16 cellular contexts compared by ENCODE assay signal in genomic region chr10:29807407-29807806, GRCh38.
DNase-seq lines count a peak whose midpoint lies in the region; ATAC-seq and TF ChIP-seq lines count a peak whose summit lies in the region.
"Had no signal": no experiment of that assay in that cellular context is flagged by ENCODE, and none has a peak within 500 bp of the region (broad histone marks: within the 10 kb centered on the region; RNA-seq: fewer than 3 reads in every experiment).

No MANE protein-coding gene starts in this region.

- DNase-seq in COLO829 (ENCODE audit: low spot score) = peak; percentile 35
- DNase-seq in Panc1 (ENCODE audit: low read depth, low spot score) = peak; percentile 52
- DNase-seq in esophagus muscularis mucosa (ENCODE audit: extremely low spot score) = no peak
- no peak for DNase-seq in NCI-H510A (lab: John Stamatoyannopoulos, UW)
- DNase-seq in activated naive CD4-positive, alpha-beta T cell treated with anti-CD3 and anti-CD28 coated beads, Interleukin-2, amount 10 ng/mL, durations not matched to agents 7 days and 5 days = no peak
- no peak for DNase-seq in UCSD-AML1 (lab: John Stamatoyannopoulos, UW; ENCODE audit: unreplicated experiment)
- DNase-seq: activated CD4-positive, alpha-beta T cell treated with anti-CD3 and anti-CD28 coated beads, Interleukin-2, amount 50 U/mL, for 4 hours; activated effector memory CD4-positive, alpha-beta T cell treated with anti-CD3 and anti-CD28 coated beads, Interleukin-2, amount 50 U/mL, for 16 hours; CD8-positive, alpha-beta memory T cell; cerebellar nuclear complex; NCI-H510A treated with DMSO at 0.1 percent for 48 hours; upper lobe of left lung had no signal

- no peaks in the 10 kb centered on the region for H3K9me3 ChIP-seq in Panc1 (ENCODE audit: control insufficient read depth, insufficient read depth, low read depth, low read length)
- H3K9me3 ChIP-seq in esophagus muscularis mucosa = no peaks in the 10 kb centered on the region
- H3K9me3 ChIP-seq: right atrium auricular region, upper lobe of left lung had no signal

- CTCF ChIA-PET in Panc1 (lab: Charles Lee) = no interaction called here
- CTCF ChIA-PET in activated naive CD4-positive, alpha-beta T cell treated with anti-CD3 and anti-CD28 coated beads, Interleukin-2, amount 10 ng/mL, durations not matched to agents 7 days and 5 days (lab: Charles Lee) = no interaction called here

- H3K4me3 ChIP-seq in Panc1 (ENCODE audit: low read depth in 2 of 2, low read length in 2 of 2) (no peak overlapping the region), esophagus muscularis mucosa (no peak overlapping the region), rectal smooth muscle tissue (ENCODE audit: low read length) (no peak overlapping the region)
- H3K4me3 ChIP-seq: hepatocyte, right atrium auricular region, upper lobe of left lung had no signal

- in situ Hi-C loops in Panc1 (cut with HindIII; ENCODE audit: low pct_unique_long_range_greater_than_20kb, low sequenced_read_pairs) = no loop called here

- H3K4me1 Mint-ChIP-seq in activated naive CD4-positive, alpha-beta T cell treated with anti-CD3 and anti-CD28 coated beads, Interleukin-2, amount 10 ng/mL, durations not matched to agents 7 days and 5 days = peaks cover 20% of the 10 kb centered on the region

- no peak overlapping the region for H3K27ac Mint-ChIP-seq in activated naive CD4-positive, alpha-beta T cell treated with anti-CD3 and anti-CD28 coated beads, Interleukin-2, amount 10 ng/mL, durations not matched to agents 7 days and 5 days

- H3K36me3 ChIP-seq in Panc1 (ENCODE audit: control insufficient read depth, insufficient read depth, low read length) = no peaks in the 10 kb centered on the region
- H3K36me3 ChIP-seq in esophagus muscularis mucosa = no peaks in the 10 kb centered on the region
- no peaks in the 10 kb centered on the region for H3K36me3 ChIP-seq in rectal smooth muscle tissue (ENCODE audit: control insufficient read depth, insufficient read depth, low read length)
- H3K36me3 ChIP-seq: right atrium auricular region, upper lobe of left lung had no signal

- TF ChIP-seq POLR2A in esophagus muscularis mucosa (IDR thresholded peaks at IDR 0.05; ENCODE audit: low read depth) (no peak), GM18505 (IDR thresholded peaks at IDR 0.05; ENCODE audit: borderline replicate concordance, extremely low read depth, insufficient read depth, insufficient read length) (no peak)

- peaks cover 13% of the 10 kb centered on the region for H3K27me3 Mint-ChIP-seq in activated naive CD4-positive, alpha-beta T cell treated with anti-CD3 and anti-CD28 coated beads, Interleukin-2, amount 10 ng/mL, durations not matched to agents 7 days and 5 days

- no peaks in the 10 kb centered on the region for H3K27me3 ChIP-seq in Panc1 (ENCODE audit: control insufficient read depth, insufficient read depth, low read length)
- H3K27me3 ChIP-seq in esophagus muscularis mucosa = no peaks in the 10 kb centered on the region
- no peaks in the 10 kb centered on the region for H3K27me3 ChIP-seq in rectal smooth muscle tissue (ENCODE audit: control insufficient read depth, insufficient read depth, low read length)
- H3K27me3 ChIP-seq: hepatocyte, right atrium auricular region, upper lobe of left lung had no signal

- no peak for TF ChIP-seq EP300 in esophagus muscularis mucosa (IDR thresholded peaks at IDR 0.05)

- H3K4me1 ChIP-seq in Panc1 (ENCODE audit: control insufficient read depth, insufficient read depth, low read length) (peaks cover 30% of the 10 kb centered on the region), esophagus muscularis mucosa (peaks cover 37 to 82% (median 71%) of the 10 kb centered on the region in 4 donors), rectal smooth muscle tissue (ENCODE audit: control insufficient read depth, insufficient read depth, low read length) (peaks cover 32% of the 10 kb centered on the region)

- H3K36me3 Mint-ChIP-seq in activated naive CD4-positive, alpha-beta T cell treated with anti-CD3 and anti-CD28 coated beads, Interleukin-2, amount 10 ng/mL, durations not matched to agents 7 days and 5 days = no peaks in the 10 kb centered on the region
- H3K36me3 Mint-ChIP-seq: CD8-positive, alpha-beta memory T cell had no signal

- H3K9ac ChIP-seq in rectal smooth muscle tissue (ENCODE audit: low read length) = no peak overlapping the region

- no peak overlapping the region for H3K4me3 Mint-ChIP-seq in activated naive CD4-positive, alpha-beta T cell treated with anti-CD3 and anti-CD28 coated beads, Interleukin-2, amount 10 ng/mL, durations not matched to agents 7 days and 5 days
- H3K4me3 Mint-ChIP-seq: CD8-positive, alpha-beta memory T cell had no signal

- H3K9me3 Mint-ChIP-seq in activated naive CD4-positive, alpha-beta T cell treated with anti-CD3 and anti-CD28 coated beads, Interleukin-2, amount 10 ng/mL, durations not matched to agents 7 days and 5 days = no peaks in the 10 kb centered on the region

- no peak for TF ChIP-seq CTCF in Panc1 (IDR thresholded peaks at IDR 0.05)
- no peak for TF ChIP-seq CTCF in esophagus muscularis mucosa (IDR thresholded peaks at IDR 0.05)

- ATAC-seq in Panc1 = no peak
- ATAC-seq in GM18505 (IDR thresholded peaks at IDR 0.05; ENCODE audit: unreplicated experiment) = no peak

- 54% methylated on average over 2 of the region's 2 CpGs for WGBS in esophagus muscularis mucosa

- H3K27ac ChIP-seq in Panc1 (ENCODE audit: low read length) (peak overlapping the region; percentile 90; the same call in 1 of the 2 replicates), esophagus muscularis mucosa (replicated peaks in 1 of 4) (peak overlapping the region; percentile 44 to 96 (median 92)), rectal smooth muscle tissue (ENCODE audit: low read depth, low read length) (peak overlapping the region; percentile 42)
- H3K27ac ChIP-seq: hepatocyte, right atrium auricular region, upper lobe of left lung had no signal

- intact Hi-C loops in Panc1 (cut with micrococcal nuclease; ENCODE audit: unreplicated experiment) = no loop called here
- intact Hi-C loops in esophagus muscularis mucosa (cut with DNase I) = no loop called here

- BruUV-seq in Panc1 (replicated peaks; lab: Mats Ljungman, UMichigan) = no TSS peak

- POLR2A ChIA-PET in Panc1 (lab: Charles Lee) = interaction anchor here (0.7 kb wide), 1 partner anchor 36 kb away, joined by 3 read pairs; no protein-coding TSS in a partner anchor

Comparison
In these comparisons a context has a peak if more than half of its experiments do, and no peak if none do; other contexts are left out.
1. DNase-seq: peak in COLO829 (single experiment) and Panc1 (single experiment); none in esophagus muscularis mucosa (single experiment), NCI-H510A (single experiment), activated naive CD4-positive, alpha-beta T cell treated with anti-CD3 and anti-CD28 coated beads, Interleukin-2, amount 10 ng/mL, durations not matched to agents 7 days and 5 days (single experiment) and UCSD-AML1 (single experiment).
2. Peak in every context shown above with its lines, with median percentiles within 50 percentile points of each other: H3K27ac ChIP-seq.